In genomic region chr2:228318218-228318617, GRCh38 we compare ENCODE assay signal across 8 cellular contexts.
DNase-seq lines count a peak whose midpoint lies in the region; ATAC-seq and TF ChIP-seq lines count a peak whose summit lies in the region.

No MANE protein-coding gene starts in this region.

- in situ Hi-C loops in transverse colon (cut with MboI; ENCODE audit: low pct_ligation_motif_present in 1 of 4, low pct_unique_long_range_greater_than_20kb in 1 of 4, low sequenced_read_pairs in 3 of 4) = no loop called here

- DNase-seq in activated CD4-positive, alpha-beta T cell treated with anti-CD3 and anti-CD28 coated beads for 48 hours = peak; percentile 3
- DNase-seq in activated CD4-positive, alpha-beta T cell treated with anti-CD3 and anti-CD28 coated beads for 1 hour = no peak
- DNase-seq in NCI-H226 (peak; percentile 8), endothelial cell (ENCODE audit: low spot score) (peak; percentile 64), transverse colon (peak; percentile 11)

- H3K4me3 ChIP-seq in transverse colon = no peak overlapping the region

- H3K27me3 ChIP-seq in transverse colon = no peaks in the 10 kb centered on the region

- no peaks in the 10 kb centered on the region for H3K9me3 Mint-ChIP-seq in endothelial cell (ENCODE audit: unreplicated experiment)

- TF ChIP-seq CTCF in endothelial cell (IDR thresholded peaks at IDR 0.05; ENCODE audit: unreplicated experiment) (peak; percentile 70), transverse colon (IDR thresholded peaks at IDR 0.05) (peak in 4 of 5 experiments; percentile 16 to 42 (median 40))

- TF ChIP-seq POLR2A in transverse colon (IDR thresholded peaks at IDR 0.05) = no peak

- WGBS in transverse colon (ENCODE audit: low coverage in 1 of 2), 2 donors = 36% methylated on average over 1 of the region's 1 CpG; no CpG with 5 or more reads in 1 of the 2 donors

- H3K27me3 Mint-ChIP-seq in endothelial cell (ENCODE audit: unreplicated experiment) = no peaks in the 10 kb centered on the region

- H3K9me3 ChIP-seq in transverse colon = no peaks in the 10 kb centered on the region

- ATAC-seq in HG02970 (IDR thresholded peaks at IDR 0.05; ENCODE audit: low FRiP score, unreplicated experiment) (no peak), GM21717 (IDR thresholded peaks at IDR 0.05; ENCODE audit: unreplicated experiment) (no peak), HG03378 (IDR thresholded peaks at IDR 0.05; ENCODE audit: unreplicated experiment) (no peak)

- no peak overlapping the region for H3K27ac ChIP-seq in transverse colon

- H3K36me3 Mint-ChIP-seq in endothelial cell (ENCODE audit: low read depth, unreplicated experiment) = no peaks in the 10 kb centered on the region

- no peak for TF ChIP-seq EP300 in transverse colon (IDR thresholded peaks at IDR 0.05; ENCODE audit: low read depth)

- no peaks in the 10 kb centered on the region for H3K36me3 ChIP-seq in transverse colon

- no peak overlapping the region for H3K27ac Mint-ChIP-seq in endothelial cell (ENCODE audit: unreplicated experiment)

- intact Hi-C loops in transverse colon (cut with DNase I; ENCODE audit: low total_unique reads) = no loop called here

- no peak overlapping the region for H3K4me3 Mint-ChIP-seq in endothelial cell (ENCODE audit: unreplicated experiment)

- no peaks in the 10 kb centered on the region for H3K4me1 ChIP-seq in transverse colon

- H3K4me1 Mint-ChIP-seq in endothelial cell (ENCODE audit: unreplicated experiment) = no peaks in the 10 kb centered on the region
